Comparison of ENCODE assay signal across 8 cellular contexts in genomic region chr9:128191406-128192046, GRCh38. TPM values are rescaled to one million over a fixed set of nuclear protein-coding genes. Genes with fewer than 3 reads are reported as not detected.
DNase-seq lines count a peak whose midpoint lies in the region; ATAC-seq and TF ChIP-seq lines count a peak whose summit lies in the region.

CIZ1 (minus strand) TSS chr9:128191572; CDS start chr9:128190857, 715 bp downstream.

- H3K4me3 Mint-ChIP-seq in activated CD4-positive, alpha-beta T cell treated with anti-CD3 and anti-CD28 coated beads for 36 hours, result peak within 1 kb of the TSS; percentile 87

- H3K36me3 Mint-ChIP-seq in activated CD4-positive, alpha-beta T cell treated with anti-CD3 and anti-CD28 coated beads for 36 hours (ENCODE audit: low read depth), result peaks cover 21% of the 10 kb centered on the region

- intact Hi-C loops in activated CD4-positive, alpha-beta T cell treated with anti-CD3 and anti-CD28 coated beads for 36 hours (cut with DNase I, micrococcal nuclease), result loop anchor here (1.0 to 5.0 kb wide), 6 partner anchors 12 to 150 kb away; partner anchors contain the start of genes BBLN (in 1 of the 2), COQ4 (in 1 of the 2), DNM1 (in 1 of the 2) and TRUB2 (in 1 of the 2)
- intact Hi-C loops in colonic mucosa (cut with DNase I), result no loop called here

- H3K27me3 ChIP-seq in colonic mucosa, result no peaks in the 10 kb centered on the region

- peaks cover 28% of the 10 kb centered on the region for H3K4me1 Mint-ChIP-seq in activated CD4-positive, alpha-beta T cell treated with anti-CD3 and anti-CD28 coated beads for 36 hours

- H3K27ac ChIP-seq in colonic mucosa, result peak within 1 kb of the TSS; percentile 89

- no peaks in the 10 kb centered on the region for H3K9me3 ChIP-seq in colonic mucosa

- CTCF ChIA-PET in activated CD4-positive, alpha-beta T cell treated with anti-CD3 and anti-CD28 coated beads for 36 hours (lab: Charles Lee), result interaction anchor here (0.6 to 1.5 kb wide), 4 partner anchors 10 to 511 kb away, joined by 4 to 7 read pairs (median 4); partner anchors contain the start of gene PKN3

- peak within 1 kb of the TSS; percentile 71 to 90 for H3K9ac ChIP-seq in colonic mucosa (ENCODE audit: low read depth in 2 of 2, low read length in 2 of 2)

- H3K4me1 ChIP-seq in colonic mucosa, result peaks cover 9% of the 10 kb centered on the region

- ATAC-seq in HG02870 (IDR thresholded peaks at IDR 0.05; ENCODE audit: unreplicated experiment), result peak; percentile 64
- ATAC-seq in activated CD4-positive, alpha-beta T cell treated with anti-CD3 and anti-CD28 coated beads for 36 hours, result peak; percentile 82
- peak; percentile 91 for ATAC-seq in left lobe of liver

- H3K36me3 ChIP-seq in colonic mucosa, result no peaks in the 10 kb centered on the region

- peak within 1 kb of the TSS; percentile 72 for H3K4me3 ChIP-seq in colonic mucosa

- peak within 1 kb of the TSS; percentile 85 for H3K27ac Mint-ChIP-seq in activated CD4-positive, alpha-beta T cell treated with anti-CD3 and anti-CD28 coated beads for 36 hours

- POLR2A ChIA-PET in activated CD4-positive, alpha-beta T cell treated with anti-CD3 and anti-CD28 coated beads for 36 hours (lab: Charles Lee), result interaction anchor here (0.6 to 0.7 kb wide), 2 partner anchors 13 to 1435 kb away, joined by 3 to 5 read pairs; partner anchors contain the start of gene NTMT1

- TF ChIP-seq CTCF in colonic mucosa (IDR thresholded peaks at IDR 0.05), result peak; percentile 71

- DNase-seq in NCI-H524 (lab: John Stamatoyannopoulos, UW), result peak; percentile 75 to 83
- no peak for DNase-seq in NCI-H524 treated with DMSO at 0.1 percent for 48 hours (lab: John Stamatoyannopoulos, UW)
- peak; percentile 81 for DNase-seq in NCI-H2227 (lab: John Stamatoyannopoulos, UW; ENCODE audit: unreplicated experiment)
- DNase-seq in activated CD4-positive, alpha-beta T cell treated with anti-CD3 and anti-CD28 coated beads for 36 hours, result peak; percentile 84
- peak; percentile 80 for DNase-seq in colonic mucosa
- peak; percentile 77 for DNase-seq in left lobe of liver (ENCODE audit: low spot score)
- DNase-seq in stimulated activated CD4-positive, alpha-beta T cell treated with anti-CD3 and anti-CD28 coated beads, Interleukin-2, amount 100 ng/mL, for 48 hours, result peak; percentile 65 to 67

- no peaks in the 10 kb centered on the region for H3K9me3 Mint-ChIP-seq in activated CD4-positive, alpha-beta T cell treated with anti-CD3 and anti-CD28 coated beads for 36 hours (ENCODE audit: low read depth)

- H3K27me3 Mint-ChIP-seq in activated CD4-positive, alpha-beta T cell treated with anti-CD3 and anti-CD28 coated beads for 36 hours, result no peaks in the 10 kb centered on the region

RNA-seq across cellular contexts. Expression of gene CIZ1, which starts in this region (rescaled TPM):
- 100 to 1,000 TPM in 1 of 2 experiments, 10 to 100 TPM in 1; 79.5 to 110 TPM for total RNA-seq in activated CD4-positive, alpha-beta T cell treated with anti-CD3 and anti-CD28 coated beads for 36 hours
- total RNA-seq in colonic mucosa (10 to 100 TPM; 97.5 to 97.7 TPM), left lobe of liver (28.1 TPM)
